28 cellular contexts compared by ENCODE assay signal in the genomic region with DNA sequence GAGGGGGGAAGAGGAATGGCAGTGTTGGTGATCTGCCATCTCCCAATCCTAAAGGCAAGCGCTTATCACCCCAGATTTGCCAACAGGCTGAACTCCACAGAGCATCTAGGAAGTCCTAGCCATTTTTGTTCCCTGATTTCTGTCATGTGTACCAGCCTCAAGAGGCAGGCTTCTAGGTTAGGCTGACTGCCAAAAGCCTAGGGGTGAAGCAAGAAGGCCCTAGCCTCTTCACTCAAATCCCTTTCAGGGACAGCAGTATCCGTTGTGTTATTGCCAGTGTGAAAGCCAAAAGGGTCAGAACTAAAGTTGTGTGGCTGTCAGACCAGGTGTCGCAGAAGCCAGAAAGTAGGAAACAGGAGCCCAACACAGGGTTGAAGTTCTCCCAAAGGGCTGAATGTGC. TPM values are rescaled to one million over a fixed set of nuclear protein-coding genes. Genes with fewer than 3 reads are reported as not detected.
DNase-seq lines count a peak whose midpoint lies in the region; ATAC-seq and TF ChIP-seq lines count a peak whose summit lies in the region.
"Had no signal": no experiment of that assay in that cellular context is flagged by ENCODE, and none has a peak within 500 bp of the region (broad histone marks: within the 10 kb centered on the region; RNA-seq: fewer than 3 reads in every experiment).

No MANE protein-coding gene starts in this region.

- CTCF ChIA-PET in CD8-positive, alpha-beta T cell (lab: Charles Lee): interaction anchor here (1.1 to 9.5 kb wide), 4 partner anchors 9 to 68 kb away, joined by 4 to 152 read pairs (median 4); no protein-coding TSS in a partner anchor

- no peaks in the 10 kb centered on the region for H3K9me3 ChIP-seq in CD8-positive, alpha-beta T cell (ENCODE audit: low read length)
- no peaks in the 10 kb centered on the region for H3K9me3 ChIP-seq in left ventricle myocardium inferior (replicated peaks)
- H3K9me3 ChIP-seq: esophagus muscularis mucosa had no signal

- H3K4me3 ChIP-seq in CD8-positive, alpha-beta T cell (ENCODE audit: low read depth, low read length): no peak overlapping the region
- no peak overlapping the region for H3K4me3 ChIP-seq in left ventricle myocardium inferior
- H3K4me3 ChIP-seq: esophagus muscularis mucosa, GM23338 had no signal

- no peak for ATAC-seq in CD8-positive, alpha-beta T cell
- ATAC-seq in sciatic nerve: peak; percentile 50
- ATAC-seq in stimulated activated naive CD8-positive, alpha-beta T cell treated with anti-CD3 and anti-CD28 coated beads, Interleukin-15, Interleukin-2, amounts not matched to agents 100 U/mL and 50 U/mL, for 24 hours: no peak
- ATAC-seq: foreskin keratinocyte, GM23338, Panc1 had no signal

- H3K4me1 Mint-ChIP-seq in CD8-positive, alpha-beta T cell (ENCODE audit: low read depth): peaks cover 28% of the 10 kb centered on the region
- H3K4me1 Mint-ChIP-seq in immature natural killer cell: peaks cover 18 to 23% of the 10 kb centered on the region in 2 donors

- H3K27me3 Mint-ChIP-seq in CD8-positive, alpha-beta T cell (ENCODE audit: low read depth): peaks cover 8% of the 10 kb centered on the region
- peaks cover 0 to 5% (median 4%) of the 10 kb centered on the region in 3 donors for H3K27me3 Mint-ChIP-seq in immature natural killer cell (ENCODE audit: low read depth in 3 of 3)

- no peaks in the 10 kb centered on the region for H3K27me3 ChIP-seq in CD8-positive, alpha-beta T cell (ENCODE audit: insufficient read depth, low read length)
- no peaks in the 10 kb centered on the region for H3K27me3 ChIP-seq in left ventricle myocardium inferior (ENCODE audit: low read depth)
- H3K27me3 ChIP-seq: esophagus muscularis mucosa, foreskin keratinocyte had no signal

- TF ChIP-seq CTCF in CD8-positive, alpha-beta T cell (IDR thresholded peaks at IDR 0.05): no peak
- TF ChIP-seq CTCF in left ventricle myocardium inferior (IDR thresholded peaks at IDR 0.05; ENCODE audit: borderline replicate concordance): no peak

- no peaks in the 10 kb centered on the region for H3K36me3 Mint-ChIP-seq in CD8-positive, alpha-beta T cell
- peaks cover 0 to 4% (median 0%) of the 10 kb centered on the region in 3 donors for H3K36me3 Mint-ChIP-seq in immature natural killer cell
- H3K36me3 Mint-ChIP-seq: activated CD4-positive, alpha-beta memory T cell treated with anti-CD3 and anti-CD28 coated beads for 36 hours; brain; type B pancreatic cell had no signal

- peaks cover 11% of the 10 kb centered on the region for H3K4me1 ChIP-seq in CD8-positive, alpha-beta T cell (ENCODE audit: insufficient read depth, low read length)
- H3K4me1 ChIP-seq in left ventricle myocardium inferior: peaks cover 38% of the 10 kb centered on the region
- H3K4me1 ChIP-seq: foreskin keratinocyte had no signal

- H3K27ac ChIP-seq in CD8-positive, alpha-beta T cell (ENCODE audit: low read depth, low read length): no peak overlapping the region
- peak overlapping the region; percentile 22 for H3K27ac ChIP-seq in left ventricle myocardium inferior (replicated peaks)
- H3K27ac ChIP-seq: foreskin keratinocyte had no signal

- H3K9me3 Mint-ChIP-seq in CD8-positive, alpha-beta T cell: no peaks in the 10 kb centered on the region
- no peaks in the 10 kb centered on the region for H3K9me3 Mint-ChIP-seq in immature natural killer cell
- H3K9me3 Mint-ChIP-seq: activated CD4-positive, alpha-beta memory T cell treated with anti-CD3 and anti-CD28 coated beads for 36 hours; activated T-helper 1 cell treated with anti-CD3 and anti-CD28 coated beads, Interleukin-12 subunit alpha, Interleukin-12 subunit beta, Interleukin-2, Interleukin-4 antibody, amounts not matched to agents 30 ng/mL and 10 ng/mL and 1 ng/mL, durations not matched to agents 14 hours and 24 hours and 36 hours; brain; CD4-positive, alpha-beta T cell; GM23338; IgD-negative memory B cell; type B pancreatic cell had no signal

- H3K4me3 Mint-ChIP-seq in CD8-positive, alpha-beta T cell: no peak overlapping the region
- H3K4me3 Mint-ChIP-seq in immature natural killer cell: no peak overlapping the region
- H3K4me3 Mint-ChIP-seq: activated CD4-positive, alpha-beta memory T cell treated with anti-CD3 and anti-CD28 coated beads for 36 hours; activated T-helper 1 cell treated with anti-CD3 and anti-CD28 coated beads, Interleukin-12 subunit alpha, Interleukin-12 subunit beta, Interleukin-2, Interleukin-4 antibody, amounts not matched to agents 30 ng/mL and 10 ng/mL and 1 ng/mL, durations not matched to agents 14 hours and 24 hours and 36 hours; brain; CD4-positive, alpha-beta T cell; GM23338; IgD-negative memory B cell; type B pancreatic cell had no signal

- POLR2A ChIA-PET in CD8-positive, alpha-beta T cell (lab: Charles Lee): no interaction called here

- no peaks in the 10 kb centered on the region for H3K36me3 ChIP-seq in CD8-positive, alpha-beta T cell (ENCODE audit: insufficient read depth, low read length)
- no peaks in the 10 kb centered on the region for H3K36me3 ChIP-seq in left ventricle myocardium inferior
- H3K36me3 ChIP-seq: esophagus muscularis mucosa had no signal

- H3K27ac Mint-ChIP-seq in CD8-positive, alpha-beta T cell: peak overlapping the region; percentile 23
- H3K27ac Mint-ChIP-seq in immature natural killer cell: peak overlapping the region in 1 of 6 donors; percentile 14
- H3K27ac Mint-ChIP-seq: activated CD4-positive, alpha-beta memory T cell treated with anti-CD3 and anti-CD28 coated beads for 36 hours; activated T-helper 1 cell treated with anti-CD3 and anti-CD28 coated beads, Interleukin-12 subunit alpha, Interleukin-12 subunit beta, Interleukin-2, Interleukin-4 antibody, amounts not matched to agents 30 ng/mL and 10 ng/mL and 1 ng/mL, durations not matched to agents 14 hours and 24 hours and 36 hours; CD4-positive, alpha-beta T cell; GM23338; type B pancreatic cell had no signal

- DNase-seq in NCI-H2196 (lab: John Stamatoyannopoulos, UW; ENCODE audit: unreplicated experiment) (peak; percentile 34), NCI-H2196 treated with DMSO at 0.1 percent for 48 hours (lab: John Stamatoyannopoulos, UW; ENCODE audit: unreplicated experiment) (no peak), left ventricle myocardium inferior (no peak), sciatic nerve (ENCODE audit: low spot score) (no peak), immature natural killer cell (no peak), GF-D8 (lab: John Stamatoyannopoulos, UW) (no peak)
- DNase-seq in CD8-positive, alpha-beta T cell: no peak
- DNase-seq in stimulated activated naive CD8-positive, alpha-beta T cell treated with anti-CD3 and anti-CD28 coated beads, Interleukin-15, Interleukin-2, amounts not matched to agents 100 U/mL and 50 U/mL, for 24 hours: no peak
- DNase-seq: activated CD4-positive, alpha-beta memory T cell treated with anti-CD3 and anti-CD28 coated beads for 36 hours; activated CD4-positive, alpha-beta T cell treated with anti-CD3 and anti-CD28 coated beads for 1 hour; activated CD8-positive, alpha-beta memory T cell treated with anti-CD3 and anti-CD28 coated beads, Interleukin-2, amount 50 U/mL, for 48 hours; activated naive CD4-positive, alpha-beta T cell treated with Interleukin-2 at 50 U/mL for 16 hours; amniotic stem cell; CD4-positive, alpha-beta T cell; cerebellar nuclear complex; dermis blood vessel endothelial cell; foreskin keratinocyte; NCI-H526 treated with DMSO at 0.1 percent for 48 hours; stimulated activated CD4-positive, alpha-beta T cell treated with anti-CD3 and anti-CD28 coated beads, Interleukin-15, amount 100 ng/mL, for 24 hours; stimulated activated CD4-positive, alpha-beta T cell treated with anti-CD3 and anti-CD28 coated beads, Interleukin-4, amount 100 ng/mL, for 4 hours; SW 1271 had no signal

- intact Hi-C loops in CD8-positive, alpha-beta T cell (cut with DNase I, micrococcal nuclease): no loop called here
- intact Hi-C loops in left ventricle myocardium inferior (cut with micrococcal nuclease) (loop anchor here (5.0 kb wide), 1 partner anchor 68 kb away; no protein-coding TSS in a partner anchor), sciatic nerve (cut with DNase I) (no loop called here)

RNA-seq across cellular contexts. Expression of a gene that starts 14.7 kb away (rescaled TPM):
- total RNA-seq in CD8-positive, alpha-beta T cell: under 1 TPM; 0.78 to 0.81 TPM
- total RNA-seq in left ventricle myocardium inferior (12.0 TPM), sciatic nerve (34.7 TPM)
- polyA plus RNA-seq in immature natural killer cell: under 1 TPM in 1 of 3 donors, not detected in 2; 0.35 TPM

RNA-seq across cellular contexts. Expression of a gene that starts 26.5 kb away (rescaled TPM):
- 1 to 10 TPM; 4.0 to 4.3 TPM for total RNA-seq in CD8-positive, alpha-beta T cell
- total RNA-seq in left ventricle myocardium inferior (26.6 TPM), sciatic nerve (61.0 TPM)
- polyA plus RNA-seq in immature natural killer cell: 1 to 10 TPM; 2.0 to 3.7 (median 3.4) TPM

RNA-seq across cellular contexts. Expression of a gene that starts 34.6 kb away (rescaled TPM):
- total RNA-seq in CD8-positive, alpha-beta T cell: 1 to 10 TPM; 8.1 to 8.6 TPM
- total RNA-seq in left ventricle myocardium inferior (93.3 TPM), sciatic nerve (49.5 TPM)
- 10 to 100 TPM in 1 of 3 donors, 1 to 10 TPM in 2; 3.9 to 11.0 (median 7.1) TPM for polyA plus RNA-seq in immature natural killer cell
